Comparison of ENCODE assay signal across 8 cellular contexts in genomic region chrX:72276478-72276953, GRCh38. TPM values are rescaled to one million over a fixed set of nuclear protein-coding genes. Genes with fewer than 3 reads are reported as not detected.
DNase-seq lines count a peak whose midpoint lies in the region; ATAC-seq and TF ChIP-seq lines count a peak whose summit lies in the region.

No MANE protein-coding gene starts in this region.

- no peak for TF ChIP-seq CTCF in breast epithelium (IDR thresholded peaks at IDR 0.05)

- H3K27ac ChIP-seq in breast epithelium (peak overlapping the region; percentile 92), muscle layer of colon (ENCODE audit: low read depth, low read length) (peak overlapping the region; percentile 94)

- H3K9me3 ChIP-seq in breast epithelium, result no peaks in the 10 kb centered on the region
- no peaks in the 10 kb centered on the region for H3K9me3 ChIP-seq in muscle layer of colon (ENCODE audit: low read length)

- intact Hi-C loops in breast epithelium (cut with DNase I; ENCODE audit: low total_unique reads) (no loop called here), posterior cingulate gyrus (cut with DNase I) (loop anchor here (2.0 kb wide), 1 partner anchor 32 kb away; no protein-coding TSS in a partner anchor)

- peak; percentile 12 for ATAC-seq in GM18519 (IDR thresholded peaks at IDR 0.05; ENCODE audit: low FRiP score, unreplicated experiment)
- peak; percentile 6 for ATAC-seq in HG03196 (IDR thresholded peaks at IDR 0.05; ENCODE audit: unreplicated experiment)
- ATAC-seq in GM18868 (IDR thresholded peaks at IDR 0.05; ENCODE audit: unreplicated experiment), result no peak

- no peak for DNase-seq in breast epithelium (ENCODE audit: low spot score in 2 of 2)
- no peak for DNase-seq in AG08395 (ENCODE audit: low spot score)
- no peak for DNase-seq in epidermal melanocyte (ENCODE audit: insufficient read length, low spot score)
- no peak for DNase-seq in posterior cingulate gyrus

- H3K36me3 ChIP-seq in breast epithelium (no peaks in the 10 kb centered on the region), muscle layer of colon (ENCODE audit: insufficient read depth, low read length) (peaks cover 45% of the 10 kb centered on the region)

- H3K4me1 ChIP-seq in breast epithelium (peaks cover 0 to 7% of the 10 kb centered on the region in 2 donors), muscle layer of colon (ENCODE audit: insufficient read depth, low read length) (peaks cover 26% of the 10 kb centered on the region)

- H3K27me3 ChIP-seq in breast epithelium (peaks cover 0 to 8% of the 10 kb centered on the region in 2 donors), muscle layer of colon (ENCODE audit: control insufficient read depth in 1 of 2, insufficient read depth in 2 of 2, low read length in 2 of 2) (no peaks in the 10 kb centered on the region)

- H3K4me3 ChIP-seq in breast epithelium, result peak overlapping the region; percentile 63 to 88 (median 76)
- peak overlapping the region; percentile 81 to 85 for H3K4me3 ChIP-seq in muscle layer of colon (ENCODE audit: low read depth in 1 of 2, low read length in 2 of 2)

- TF ChIP-seq POLR2A in breast epithelium (IDR thresholded peaks at IDR 0.05), result no peak

- H3K9ac ChIP-seq in muscle layer of colon (ENCODE audit: low read length), result peak overlapping the region; percentile 93

RNA-seq across cellular contexts. Expression of gene RPS4X, which starts 0.5 kb away (rescaled TPM):
- total RNA-seq in breast epithelium, result 1,000 to 10,000 TPM in 2 of 3 donors, 100 to 1,000 TPM in 1; 849 to 1,764 (median 1,655) TPM

RNA-seq across cellular contexts. Expression of gene CITED1, which starts 29.2 kb away (rescaled TPM):
- total RNA-seq in breast epithelium, result 10 to 100 TPM in 2 of 3 donors, under 1 TPM in 1; 0.32 to 28.2 (median 24.6) TPM

RNA-seq across cellular contexts. Expression of gene ERCC6L, which starts 37.7 kb away (rescaled TPM):
- total RNA-seq in breast epithelium, result under 1 TPM in 2 of 3 donors, not detected in 1; 0.15 to 0.33 TPM
